ENCODE assay signal across 9 cellular contexts in the genomic region with DNA sequence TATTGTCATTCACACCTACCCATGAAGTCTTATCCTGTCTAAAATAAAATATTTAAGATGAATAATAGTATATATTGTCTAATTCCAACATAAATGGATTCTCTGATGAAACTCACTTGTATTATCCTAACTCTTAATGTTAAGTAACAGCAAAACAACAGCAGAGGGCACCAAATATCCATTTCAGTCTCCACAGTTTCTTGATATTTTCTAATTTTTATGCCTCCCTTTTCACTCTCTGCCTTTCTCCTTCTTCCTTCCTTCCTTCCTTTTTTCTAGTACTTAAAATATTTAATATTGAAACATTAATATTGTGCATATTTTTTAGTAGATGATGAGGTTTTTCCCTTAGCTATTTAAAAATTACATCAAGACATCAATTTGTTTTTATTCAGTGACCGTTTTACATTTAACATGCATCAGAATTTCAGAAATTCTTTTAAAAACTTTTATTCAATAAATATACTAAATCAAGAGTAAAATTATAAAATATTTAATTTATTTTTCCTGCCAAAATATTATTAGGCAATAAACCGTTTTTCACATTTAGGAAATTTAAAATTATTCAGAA.
A peak's percentile ranks its signal among the peaks of the same experiment; 100 is the strongest.
DNase-seq lines count a peak whose midpoint lies in the region; ATAC-seq and TF ChIP-seq lines count a peak whose summit lies in the region.
"Had no signal": no experiment of that assay in that cellular context is flagged by ENCODE, and none has a peak within 500 bp of the region (broad histone marks: within the 10 kb centered on the region; RNA-seq: fewer than 3 reads in every experiment).

No MANE protein-coding gene starts in this region.

- no peak overlapping the region for H2BK120ac ChIP-seq in IMR-90 (ENCODE audit: low read depth, low read length)

- H3K36me3 Mint-ChIP-seq in endodermal cell (ENCODE audit: low read depth), result no peaks in the 10 kb centered on the region

- no peak overlapping the region for H4K8ac ChIP-seq in IMR-90 (ENCODE audit: low read depth in 2 of 2, low read length in 2 of 2)

- H3K14ac ChIP-seq in IMR-90 (replicated peaks; ENCODE audit: low read depth, low read length), result no peak overlapping the region

- 0 out of 2 replicates have a peak, but pooled peaks cover 3% of the 10 kb centered on the region for H3K9me1 ChIP-seq in IMR-90 (ENCODE audit: insufficient read depth, low read length)

- no peak overlapping the region for H2BK5ac ChIP-seq in IMR-90 (ENCODE audit: low read depth, low read length, poor library complexity, severe bottlenecking)

- CTCF ChIA-PET in IMR-90 (lab: Yijun Ruan, JAX), result no interaction called here

- H3K27me3 ChIP-seq in IMR-90 (ENCODE audit: control insufficient read depth, insufficient read depth, low read length) (no peaks in the 10 kb centered on the region), OCI-LY3 (ENCODE audit: low read depth, low read length) (no peaks in the 10 kb centered on the region), endodermal cell (ENCODE audit: control insufficient read depth, insufficient read depth, low read length, poor library complexity, severe bottlenecking) (no peaks in the 10 kb centered on the region), neural cell (ENCODE audit: insufficient read depth, low read depth, low read length) (no peaks in the 10 kb centered on the region)

- dilution Hi-C loops in IMR-90 (cut with HindIII; ENCODE audit: low sequenced_read_pairs, unreplicated experiment), result no loop called here

- no peak overlapping the region for H3K27ac Mint-ChIP-seq in endodermal cell
- H3K27ac Mint-ChIP-seq: memory B cell had no signal

- DNase-seq in COLO668 (lab: John Stamatoyannopoulos, UW; ENCODE audit: unreplicated experiment) (peak; percentile 13), IMR-90 (peak; percentile 57), endodermal cell (no peak), NK-92 (lab: John Stamatoyannopoulos, UW; ENCODE audit: unreplicated experiment) (no peak)
- DNase-seq in activated CD4-positive, alpha-beta T cell treated with anti-CD3 and anti-CD28 coated beads, Interleukin-2, amount 50 U/mL, for 4 hours, result no peak

- H3K9me2 ChIP-seq in neural cell (ENCODE audit: insufficient read depth, low read length), result no peaks in the 10 kb centered on the region

- H4K5ac ChIP-seq in IMR-90 (ENCODE audit: low read depth, low read length), result no peak overlapping the region

- H3K79me2 ChIP-seq in OCI-LY3 (ENCODE audit: low read length), result no peaks in the 10 kb centered on the region
- no peaks in the 10 kb centered on the region for H3K79me2 ChIP-seq in neural cell (replicated peaks; ENCODE audit: insufficient read depth, low read length)

- TF ChIP-seq CTCF in IMR-90 (conservative IDR thresholded peaks at IDR 0.05; ENCODE audit: low read depth, low read length) (peak; percentile 75), OCI-LY3 (IDR thresholded peaks at IDR 0.05; ENCODE audit: low read depth, low read length) (peak; percentile 95), endodermal cell (conservative IDR thresholded peaks at IDR 0.05) (peak; percentile 85), neural cell (IDR thresholded peaks at IDR 0.05; ENCODE audit: poor library complexity, severe bottlenecking) (peak; percentile 83)

- no peak overlapping the region for H3K4me3 ChIP-seq in IMR-90 (ENCODE audit: insufficient read depth, low read depth, low read length)
- no peak overlapping the region for H3K4me3 ChIP-seq in OCI-LY3 (ENCODE audit: low read length)
- H3K4me3 ChIP-seq in endodermal cell (ENCODE audit: low read length), result no peak overlapping the region
- H3K4me3 ChIP-seq in neural cell (ENCODE audit: low read length), result no peak overlapping the region

- no peak overlapping the region for H3K4ac ChIP-seq in IMR-90 (ENCODE audit: low read depth, low read length)

- H3K18ac ChIP-seq in IMR-90 (ENCODE audit: low read depth, low read length), result no peak overlapping the region

- H3K9me3 ChIP-seq in IMR-90 (ENCODE audit: control insufficient read depth, insufficient read depth, low read length) (no peaks in the 10 kb centered on the region), OCI-LY3 (ENCODE audit: insufficient read depth, low read length) (no peaks in the 10 kb centered on the region), endodermal cell (ENCODE audit: control insufficient read depth, low read length) (no peaks in the 10 kb centered on the region), neural cell (ENCODE audit: low read length) (no peaks in the 10 kb centered on the region)

- H3K79me1 ChIP-seq in IMR-90 (ENCODE audit: low read depth in 1 of 2, low read length in 2 of 2), result no peaks in the 10 kb centered on the region; a peak in 1 of 4 replicates

- no peak overlapping the region for H3K4me3 Mint-ChIP-seq in endodermal cell
- H3K4me3 Mint-ChIP-seq: memory B cell had no signal

- TF ChIP-seq EP300 in neural cell (conservative IDR thresholded peaks at IDR 0.05; ENCODE audit: poor library complexity, severe bottlenecking), result no peak

- BruUV-seq in IMR-90 (replicated peaks; lab: Mats Ljungman, UMichigan), result no TSS peak

- H2BK15ac ChIP-seq in IMR-90 (ENCODE audit: low read depth, low read length), result no peak overlapping the region

- no peaks in the 10 kb centered on the region for H3K36me3 ChIP-seq in IMR-90 (ENCODE audit: control insufficient read depth, insufficient read depth, low read length)
- no peaks in the 10 kb centered on the region for H3K36me3 ChIP-seq in OCI-LY3 (replicated peaks; ENCODE audit: low read depth, low read length)
- H3K36me3 ChIP-seq in endodermal cell (ENCODE audit: control insufficient read depth, insufficient read depth, low read length), result no peaks in the 10 kb centered on the region
- no peaks in the 10 kb centered on the region for H3K36me3 ChIP-seq in neural cell (ENCODE audit: insufficient read depth, low read length)

- no peak overlapping the region for H4K91ac ChIP-seq in IMR-90 (ENCODE audit: insufficient read depth, low read depth, low read length)

- H3K56ac ChIP-seq in IMR-90 (ENCODE audit: extremely low read depth, insufficient read depth, low read length), result no peak overlapping the region

- POLR2A ChIA-PET in IMR-90 (lab: Charles Lee; ENCODE audit: unreplicated experiment), result no interaction called here

- TF ChIP-seq RAD21 in IMR-90 (IDR thresholded peaks at IDR 0.05; ENCODE audit: low read length) (peak; percentile 82), neural cell (conservative IDR thresholded peaks at IDR 0.05) (peak; percentile 93)

- no peak overlapping the region for H3K27ac ChIP-seq in IMR-90 (ENCODE audit: insufficient read depth, low read length)
- H3K27ac ChIP-seq in OCI-LY3 (ENCODE audit: low read length), result no peak overlapping the region
- H3K27ac ChIP-seq in endodermal cell (ENCODE audit: low read depth, low read length), result no peak overlapping the region
- H3K27ac ChIP-seq in neural cell (ENCODE audit: low read length), result no peak overlapping the region

- no peak overlapping the region for H2AK9ac ChIP-seq in IMR-90 (replicated peaks; ENCODE audit: low read depth, low read length, poor library complexity)

- H3F3A ChIP-seq in neural cell (ENCODE audit: insufficient read depth, low read length, poor library complexity, severe bottlenecking), result peaks cover 3% of the 10 kb centered on the region

- in situ Hi-C loops in IMR-90 (cut with MboI; ENCODE audit: low sequenced_read_pairs), result loop anchor here (10.0 kb wide), 1 partner anchor 696 kb away; no protein-coding TSS in a partner anchor

- ATAC-seq in IMR-90 (ENCODE audit: low read depth) (peak; percentile 57; the same call in 1 of the 2 replicates), GM21619 (IDR thresholded peaks at IDR 0.05; ENCODE audit: unreplicated experiment) (no peak)

- WGBS in IMR-90 (ENCODE audit: extremely low coverage in 2 of 2, insufficient read length in 1 of 2), 2 experiments, result no CpG with 5 or more reads among the region's 2 CpGs
- 83% methylated on average over 2 of the region's 2 CpGs; no CpG with 5 or more reads in 1 of the 2 experiments for WGBS in endodermal cell (ENCODE audit: insufficient coverage in 1 of 2, insufficient read length in 1 of 2), 2 experiments

- H3K4me2 ChIP-seq in IMR-90 (ENCODE audit: low read depth, low read length) (no peak overlapping the region), OCI-LY3 (ENCODE audit: low read length) (no peak overlapping the region), neural cell (ENCODE audit: low read length) (no peak overlapping the region)

- H4K20me1 ChIP-seq in IMR-90 (ENCODE audit: insufficient read depth, low read length) (no peaks in the 10 kb centered on the region), OCI-LY3 (ENCODE audit: insufficient read depth, low read length) (no peaks in the 10 kb centered on the region), neural cell (ENCODE audit: insufficient read depth) (no peaks in the 10 kb centered on the region)

- intact Hi-C loops in IMR-90 (cut with micrococcal nuclease), result loop anchor here (1.0 to 10.0 kb wide), 3 partner anchors 466 to 814 kb away; no protein-coding TSS in a partner anchor

- no peaks in the 10 kb centered on the region for H3K4me1 ChIP-seq in IMR-90 (ENCODE audit: control insufficient read depth, insufficient read depth, low read length)
- peaks cover 17% of the 10 kb centered on the region for H3K4me1 ChIP-seq in OCI-LY3 (ENCODE audit: low read length)
- H3K4me1 ChIP-seq in endodermal cell (ENCODE audit: control insufficient read depth, insufficient read depth, low read length), result no peaks in the 10 kb centered on the region

- H3K9ac ChIP-seq in IMR-90 (ENCODE audit: low read depth, low read length) (no peak overlapping the region), OCI-LY3 (ENCODE audit: low read length) (no peak overlapping the region), endodermal cell (ENCODE audit: extremely low read depth, low read length, poor library complexity, severe bottlenecking) (no peak overlapping the region), neural cell (ENCODE audit: low read length) (no peak overlapping the region)

- no peaks in the 10 kb centered on the region for H3K27me3 Mint-ChIP-seq in endodermal cell (ENCODE audit: insufficient read depth)
- H3K27me3 Mint-ChIP-seq: memory B cell had no signal

- H3K9me3 Mint-ChIP-seq in endodermal cell, result no peaks in the 10 kb centered on the region
- H3K9me3 Mint-ChIP-seq: memory B cell had no signal

- TF ChIP-seq POLR2A in IMR-90 (IDR thresholded peaks at IDR 0.05; ENCODE audit: low read depth, low read length), result no peak

- H3K4me1 Mint-ChIP-seq in endodermal cell, result peaks cover 6% of the 10 kb centered on the region

- H3K23ac ChIP-seq in IMR-90 (ENCODE audit: low read depth, low read length), result no peak overlapping the region

- no peak overlapping the region for H2AK5ac ChIP-seq in IMR-90 (ENCODE audit: low read depth, low read length)

- H2BK20ac ChIP-seq in IMR-90 (ENCODE audit: low read depth, low read length), result no peak overlapping the region

- no peak overlapping the region for H2AFZ ChIP-seq in IMR-90 (replicated peaks; ENCODE audit: low read length, poor library complexity)
- H2AFZ ChIP-seq in OCI-LY3 (ENCODE audit: low read depth, low read length), result no peak overlapping the region
- no peak overlapping the region for H2AFZ ChIP-seq in neural cell (ENCODE audit: low read depth, low read length)

TF ChIP-seq in IMR-90, 13 proteins besides CTCF, POLR2A, EP300 and RAD21 (continues in another document):
- no peak for TF ChIP-seq FOS (IDR thresholded peaks at IDR 0.05; ENCODE audit: low read depth, low read length)
- peak; percentile 1; the same call in 1 of the 2 replicates for TF ChIP-seq CEBPB (IDR thresholded peaks at IDR 0.05; ENCODE audit: low read depth, low read length)

TF ChIP-seq in neural cell, 6 proteins besides CTCF, POLR2A, EP300 and RAD21 (continues in another document):
- TF ChIP-seq MXI1 (conservative IDR thresholded peaks at IDR 0.05; ENCODE audit: poor library complexity, severe bottlenecking), result no peak

Comparison
In these comparisons a context has a peak if more than half of its experiments do, and no peak if none do; other contexts are left out.
1. DNase-seq: peak in COLO668 (single experiment) and IMR-90 (single experiment); none in endodermal cell (single experiment), activated CD4-positive, alpha-beta T cell treated with anti-CD3 and anti-CD28 coated beads, Interleukin-2, amount 50 U/mL, for 4 hours (0 of 2) and NK-92 (single experiment).
2. Peak in every context shown above with its lines, with median percentiles within 50 percentile points of each other: CTCF ChIP-seq.